In the genomic region with DNA sequence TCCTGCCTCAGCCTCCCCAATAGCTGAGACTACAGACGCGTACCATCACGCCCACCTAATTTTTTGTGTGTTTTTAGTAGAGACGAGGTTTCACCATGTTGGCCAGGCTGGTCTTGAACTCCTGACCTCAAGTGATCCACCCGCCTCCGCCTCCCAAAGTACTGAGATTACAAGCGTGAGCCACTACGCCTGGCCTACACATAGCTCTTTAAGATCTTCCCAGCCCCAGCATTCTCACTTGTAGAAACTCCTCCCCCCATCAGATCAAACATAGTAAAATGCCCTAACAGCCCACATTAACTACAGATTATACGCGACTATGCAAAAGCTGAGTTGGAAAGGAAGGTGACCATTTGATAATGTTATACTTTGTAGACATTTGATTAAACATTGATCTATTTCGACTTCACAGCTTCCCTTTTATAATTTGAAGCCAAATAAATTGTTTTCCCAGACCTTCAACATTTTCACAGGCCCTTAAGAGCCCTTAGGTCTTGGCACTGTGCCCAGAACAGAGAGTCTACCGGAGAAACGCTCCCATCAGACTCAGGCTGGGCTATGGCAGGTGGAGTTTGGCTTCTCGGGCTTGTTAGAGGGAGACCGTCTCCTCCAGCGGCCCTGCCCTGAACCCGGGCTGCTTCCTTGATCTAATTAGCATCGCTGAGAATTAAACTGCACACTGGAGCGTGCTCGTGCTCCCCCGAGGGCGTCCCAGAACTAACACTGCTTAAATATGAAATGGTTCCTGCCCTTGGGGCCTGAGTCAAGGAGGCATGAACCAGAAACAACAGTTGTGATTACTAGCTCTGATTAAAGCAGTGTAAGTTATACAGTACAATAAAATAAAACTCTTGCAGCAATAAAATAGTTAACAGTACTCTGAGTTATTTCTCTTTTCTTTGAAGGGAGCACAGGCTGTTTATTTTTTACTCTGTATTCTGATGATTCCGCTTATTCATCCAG, we compare ENCODE assay signal across 1 cellular context.
A peak's percentile ranks its signal among the peaks of the same experiment; 100 is the strongest.
TF ChIP-seq lines count a peak whose summit lies in the region.

No MANE protein-coding gene starts in this region.

TF ChIP-seq in HEK293, 187 proteins besides CTCF, POLR2A, EP300 and RAD21 (continued from another document and continues in another):
- TF ChIP-seq YY2 (tag by site-specific recombination; IDR thresholded peaks at IDR 0.05) (no peak), KLF1 (tag by site-specific recombination; IDR thresholded peaks at IDR 0.05) (no peak), ZNF26 (tag by site-specific recombination; IDR thresholded peaks at IDR 0.05) (no peak), FEZF1 (tag by site-specific recombination; IDR thresholded peaks at IDR 0.05) (no peak), OSR2 (tag by site-specific recombination; IDR thresholded peaks at IDR 0.05) (0 out of 2 replicates have a peak, but pooled peaks have one; percentile 34), ZBTB17 (tag by site-specific recombination; IDR thresholded peaks at IDR 0.05) (0 out of 2 replicates have a peak, but pooled peaks have one; percentile 30), PRDM10 (tag by site-specific recombination; IDR thresholded peaks at IDR 0.05) (0 out of 2 replicates have a peak, but pooled peaks have one; percentile 9), KLF7 (tag by site-specific recombination; IDR thresholded peaks at IDR 0.05; ENCODE audit: borderline replicate concordance) (no peak), ZNF202 (tag by site-specific recombination; IDR thresholded peaks at IDR 0.05; ENCODE audit: borderline replicate concordance) (no peak), OVOL3 (tag by site-specific recombination; IDR thresholded peaks at IDR 0.05) (no peak), ZNF514 (tag by site-specific recombination; IDR thresholded peaks at IDR 0.05) (no peak), MEIS1 (CRISPR knock-in tag; IDR thresholded peaks at IDR 0.05; ENCODE audit: borderline replicate concordance) (no peak), ZNF792 (tag by site-specific recombination; IDR thresholded peaks at IDR 0.05) (no peak), ZNF184 (tag by site-specific recombination; IDR thresholded peaks at IDR 0.05) (peak; percentile 77; the same call in 1 of the 2 replicates), ZBTB8A (tag by site-specific recombination; IDR thresholded peaks at IDR 0.05) (0 out of 2 replicates have a peak, but pooled peaks have one; percentile 26), RBAK (tag by site-specific recombination; IDR thresholded peaks at IDR 0.05) (no peak), ZFP3 (tag by site-specific recombination; IDR thresholded peaks at IDR 0.05; ENCODE audit: low read depth) (no peak), ZNF701 (tag by site-specific recombination; IDR thresholded peaks at IDR 0.05) (no peak), ZNF626 (tag by site-specific recombination; IDR thresholded peaks at IDR 0.05) (no peak), ZNF777 (tag by site-specific recombination; IDR thresholded peaks at IDR 0.05; ENCODE audit: borderline replicate concordance) (no peak), ZNF776 (tag by site-specific recombination; IDR thresholded peaks at IDR 0.05; ENCODE audit: borderline replicate concordance) (0 out of 2 replicates have a peak, but pooled peaks have one; percentile 23), ZNF214 (tag by site-specific recombination; IDR thresholded peaks at IDR 0.05; ENCODE audit: borderline replicate concordance) (no peak), ZNF223 (tag by site-specific recombination; IDR thresholded peaks at IDR 0.05) (no peak), WT1 (tag by site-specific recombination; IDR thresholded peaks at IDR 0.05) (no peak), ZNF266 (tag by site-specific recombination; IDR thresholded peaks at IDR 0.05; ENCODE audit: low read depth) (no peak), ZNF341 (tag by site-specific recombination; IDR thresholded peaks at IDR 0.05; ENCODE audit: low read depth) (peak; percentile 85), ZNF239 (tag by site-specific recombination; IDR thresholded peaks at IDR 0.05) (no peak), ZNF785 (tag by site-specific recombination; IDR thresholded peaks at IDR 0.05) (no peak), ZBTB48 (tag by site-specific recombination; IDR thresholded peaks at IDR 0.05) (peak; percentile 47; the same call in 1 of the 2 replicates), ZNF423 (tag by site-specific recombination; IDR thresholded peaks at IDR 0.05) (no peak), IKZF3 (tag by site-specific recombination; IDR thresholded peaks at IDR 0.05) (0 out of 2 replicates have a peak, but pooled peaks have one; percentile 31), KLF9 (tag by site-specific recombination; IDR thresholded peaks at IDR 0.05; ENCODE audit: low read depth) (no peak), ZNF549 (tag by site-specific recombination; IDR thresholded peaks at IDR 0.05) (peak; percentile 32; the same call in 1 of the 2 replicates), EGR2 (tag by site-specific recombination; IDR thresholded peaks at IDR 0.05; ENCODE audit: low read depth) (peak; percentile 86), ZNF768 (tag by site-specific recombination; IDR thresholded peaks at IDR 0.05) (no peak), ZBTB20 (tag by site-specific recombination; IDR thresholded peaks at IDR 0.05) (no peak), ZNF585B (tag by site-specific recombination; IDR thresholded peaks at IDR 0.05) (no peak), KLF10 (tag by site-specific recombination; IDR thresholded peaks at IDR 0.05) (0 out of 2 replicates have a peak, but pooled peaks have one; percentile 58), HOXD13 (CRISPR knock-in tag; IDR thresholded peaks at IDR 0.05; ENCODE audit: borderline replicate concordance) (no peak), ZIC2 (tag by site-specific recombination; IDR thresholded peaks at IDR 0.05) (no peak), PRDM1 (tag by site-specific recombination; IDR thresholded peaks at IDR 0.05) (no peak), ZNF37A (tag by site-specific recombination; IDR thresholded peaks at IDR 0.05) (peak; percentile 63; the same call in 1 of the 2 replicates), ZNF501 (tag by site-specific recombination; IDR thresholded peaks at IDR 0.05) (no peak), ZNF146 (tag by site-specific recombination; IDR thresholded peaks at IDR 0.05) (no peak), KLF16 (tag by site-specific recombination; IDR thresholded peaks at IDR 0.05) (no peak), ZNF677 (tag by site-specific recombination; IDR thresholded peaks at IDR 0.05) (no peak), ZNF433 (tag by site-specific recombination; IDR thresholded peaks at IDR 0.05; ENCODE audit: low read depth) (no peak)
- TF ChIP-seq, protein P1, sequence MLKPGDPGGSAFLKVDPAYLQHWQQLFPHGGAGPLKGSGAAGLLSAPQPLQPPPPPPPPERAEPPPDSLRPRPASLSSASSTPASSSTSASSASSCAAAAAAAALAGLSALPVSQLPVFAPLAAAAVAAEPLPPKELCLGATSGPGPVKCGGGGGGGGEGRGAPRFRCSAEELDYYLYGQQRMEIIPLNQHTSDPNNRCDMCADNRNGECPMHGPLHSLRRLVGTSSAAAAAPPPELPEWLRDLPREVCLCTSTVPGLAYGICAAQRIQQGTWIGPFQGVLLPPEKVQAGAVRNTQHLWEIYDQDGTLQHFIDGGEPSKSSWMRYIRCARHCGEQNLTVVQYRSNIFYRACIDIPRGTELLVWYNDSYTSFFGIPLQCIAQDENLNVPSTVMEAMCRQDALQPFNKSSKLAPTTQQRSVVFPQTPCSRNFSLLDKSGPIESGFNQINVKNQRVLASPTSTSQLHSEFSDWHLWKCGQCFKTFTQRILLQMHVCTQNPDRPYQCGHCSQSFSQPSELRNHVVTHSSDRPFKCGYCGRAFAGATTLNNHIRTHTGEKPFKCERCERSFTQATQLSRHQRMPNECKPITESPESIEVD (tag by site-specific recombination; IDR thresholded peaks at IDR 0.05): peak; percentile 69
- TF ChIP-seq, protein P2, sequence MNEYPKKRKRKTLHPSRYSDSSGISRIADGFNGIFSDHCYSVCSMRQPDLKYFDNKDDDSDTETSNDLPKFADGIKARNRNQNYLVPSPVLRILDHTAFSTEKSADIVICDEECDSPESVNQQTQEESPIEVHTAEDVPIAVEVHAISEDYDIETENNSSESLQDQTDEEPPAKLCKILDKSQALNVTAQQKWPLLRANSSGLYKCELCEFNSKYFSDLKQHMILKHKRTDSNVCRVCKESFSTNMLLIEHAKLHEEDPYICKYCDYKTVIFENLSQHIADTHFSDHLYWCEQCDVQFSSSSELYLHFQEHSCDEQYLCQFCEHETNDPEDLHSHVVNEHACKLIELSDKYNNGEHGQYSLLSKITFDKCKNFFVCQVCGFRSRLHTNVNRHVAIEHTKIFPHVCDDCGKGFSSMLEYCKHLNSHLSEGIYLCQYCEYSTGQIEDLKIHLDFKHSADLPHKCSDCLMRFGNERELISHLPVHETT (tag by site-specific recombination; IDR thresholded peaks at IDR 0.05): no peak
- TF ChIP-seq, protein P3, sequence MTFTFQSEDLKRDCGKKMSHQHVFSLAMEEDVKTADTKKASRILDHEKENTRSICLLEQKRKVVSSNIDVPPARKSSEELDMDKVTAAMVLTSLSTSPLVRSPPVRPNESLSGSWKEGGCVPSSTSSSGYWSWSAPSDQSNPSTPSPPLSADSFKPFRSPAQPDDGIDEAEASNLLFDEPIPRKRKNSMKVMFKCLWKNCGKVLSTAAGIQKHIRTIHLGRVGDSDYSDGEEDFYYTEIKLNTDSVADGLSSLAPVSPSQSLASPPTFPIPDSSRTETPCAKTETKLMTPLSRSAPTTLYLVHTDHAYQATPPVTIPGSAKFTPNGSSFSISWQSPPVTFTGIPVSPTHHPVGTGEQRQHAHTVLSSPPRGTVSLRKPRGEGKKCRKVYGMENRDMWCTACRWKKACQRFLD (tag by site-specific recombination; IDR thresholded peaks at IDR 0.05): no peak
- TF ChIP-seq, protein P4, sequence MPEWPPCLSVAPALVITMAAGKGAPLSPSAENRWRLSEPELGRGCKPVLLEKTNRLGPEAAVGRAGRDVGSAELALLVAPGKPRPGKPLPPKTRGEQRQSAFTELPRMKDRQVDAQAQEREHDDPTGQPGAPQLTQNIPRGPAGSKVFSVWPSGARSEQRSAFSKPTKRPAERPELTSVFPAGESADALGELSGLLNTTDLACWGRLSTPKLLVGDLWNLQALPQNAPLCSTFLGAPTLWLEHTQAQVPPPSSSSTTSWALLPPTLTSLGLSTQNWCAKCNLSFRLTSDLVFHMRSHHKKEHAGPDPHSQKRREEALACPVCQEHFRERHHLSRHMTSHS (tag by site-specific recombination; IDR thresholded peaks at IDR 0.05): no peak
